7 cellular contexts compared by ENCODE assay signal in genomic region chr4:73341454-73341853, GRCh38.
DNase-seq lines count a peak whose midpoint lies in the region; ATAC-seq and TF ChIP-seq lines count a peak whose summit lies in the region.

No MANE protein-coding gene starts in this region.

- H3K4me3 Mint-ChIP-seq in activated CD8-positive, alpha-beta T cell treated with anti-CD3 and anti-CD28 coated beads, Interleukin-2, amount 10 ng/mL, durations not matched to agents 7 days and 5 days = no peak overlapping the region
- no peak overlapping the region for H3K4me3 Mint-ChIP-seq in type B pancreatic cell

- H3K9me3 ChIP-seq in HEK293 (ENCODE audit: control insufficient read depth, insufficient read depth, low read depth, low read length) = no peaks in the 10 kb centered on the region
- H3K9me3 ChIP-seq in iPS DF 6.9 (ENCODE audit: control insufficient read depth, insufficient read depth, low read length) = no peaks in the 10 kb centered on the region

- no peak for ATAC-seq in activated CD8-positive, alpha-beta T cell treated with anti-CD3 and anti-CD28 coated beads, Interleukin-2, amount 10 ng/mL, durations not matched to agents 7 days and 5 days
- no peak for ATAC-seq in GM21737 (IDR thresholded peaks at IDR 0.05; ENCODE audit: unreplicated experiment)

- POLR2A ChIA-PET in HEK293 (lab: Yijun Ruan, JAX) = no interaction called here
- POLR2A ChIA-PET in activated CD8-positive, alpha-beta T cell treated with anti-CD3 and anti-CD28 coated beads, Interleukin-2, amount 10 ng/mL, durations not matched to agents 7 days and 5 days (lab: Charles Lee) = no interaction called here

- DNase-seq in GM06990 (ENCODE audit: extremely low read depth, insufficient read length) (no peak), NCI-H2081 treated with DMSO at 0.1 percent for 48 hours (lab: John Stamatoyannopoulos, UW) (peak; percentile 12), iPS DF 6.9 (ENCODE audit: low read depth, low spot score) (peak; percentile 71), type B pancreatic cell (ENCODE audit: extremely low spot score, unreplicated experiment) (no peak)
- peak; percentile 25 for DNase-seq in activated CD8-positive, alpha-beta T cell treated with anti-CD3 and anti-CD28 coated beads, Interleukin-2, amount 10 ng/mL, durations not matched to agents 7 days and 5 days

- H3K36me3 ChIP-seq in GM06990 (ENCODE audit: control insufficient read depth, insufficient read depth, low read length) (no peaks in the 10 kb centered on the region), HEK293 (ENCODE audit: control insufficient read depth in 2 of 2, insufficient read depth in 1 of 2, low read length in 2 of 2) (no peaks in the 10 kb centered on the region), iPS DF 6.9 (ENCODE audit: control insufficient read depth, insufficient read depth, low read length) (no peaks in the 10 kb centered on the region)

- H3K27me3 ChIP-seq in GM06990 (replicated peaks; ENCODE audit: control insufficient read depth, insufficient read depth, low read length) = no peaks in the 10 kb centered on the region
- no peaks in the 10 kb centered on the region for H3K27me3 ChIP-seq in iPS DF 6.9 (ENCODE audit: control insufficient read depth, insufficient read depth, low read length)

- H3K4me1 Mint-ChIP-seq in activated CD8-positive, alpha-beta T cell treated with anti-CD3 and anti-CD28 coated beads, Interleukin-2, amount 10 ng/mL, durations not matched to agents 7 days and 5 days (ENCODE audit: low read depth) = no peaks in the 10 kb centered on the region
- H3K4me1 Mint-ChIP-seq in type B pancreatic cell (ENCODE audit: unreplicated experiment) = no peaks in the 10 kb centered on the region

- TF ChIP-seq CTCF in GM06990 (IDR thresholded peaks at IDR 0.05; ENCODE audit: insufficient read depth, low read length, poor library complexity, severe bottlenecking) (peak; percentile 43), HEK293 (tag by site-specific recombination; IDR thresholded peaks at IDR 0.05) (no peak), type B pancreatic cell (conservative IDR thresholded peaks at IDR 0.05) (peak; percentile 72)

- H3K27me3 Mint-ChIP-seq in activated CD8-positive, alpha-beta T cell treated with anti-CD3 and anti-CD28 coated beads, Interleukin-2, amount 10 ng/mL, durations not matched to agents 7 days and 5 days (ENCODE audit: low read depth) = no peaks in the 10 kb centered on the region
- H3K27me3 Mint-ChIP-seq in type B pancreatic cell = no peaks in the 10 kb centered on the region

- no peak overlapping the region for H3K27ac Mint-ChIP-seq in activated CD8-positive, alpha-beta T cell treated with anti-CD3 and anti-CD28 coated beads, Interleukin-2, amount 10 ng/mL, durations not matched to agents 7 days and 5 days
- H3K27ac Mint-ChIP-seq in type B pancreatic cell = peak overlapping the region; percentile 57

- no peak overlapping the region for H3K4me3 ChIP-seq in GM06990 (replicated peaks; ENCODE audit: low read depth, low read length)
- H3K4me3 ChIP-seq in HEK293 (ENCODE audit: low read depth, low read length) = no peak overlapping the region
- H3K4me3 ChIP-seq in iPS DF 6.9 (ENCODE audit: low read length) = no peak overlapping the region

- no CpG with 5 or more reads among the region's 4 CpGs for WGBS in iPS DF 6.9 (ENCODE audit: insufficient coverage, insufficient read length)

- no peak overlapping the region for H3K27ac ChIP-seq in HEK293 (ENCODE audit: extremely low read depth, low read depth, low read length)
- H3K27ac ChIP-seq in iPS DF 6.9 (ENCODE audit: low read length) = no peak overlapping the region

- H3K9me3 Mint-ChIP-seq in activated CD8-positive, alpha-beta T cell treated with anti-CD3 and anti-CD28 coated beads, Interleukin-2, amount 10 ng/mL, durations not matched to agents 7 days and 5 days (ENCODE audit: insufficient read depth) = no peaks in the 10 kb centered on the region
- H3K9me3 Mint-ChIP-seq in type B pancreatic cell = no peaks in the 10 kb centered on the region

- H3K4me1 ChIP-seq in HEK293 (ENCODE audit: control insufficient read depth, insufficient read depth, low read length) (no peaks in the 10 kb centered on the region), iPS DF 6.9 (ENCODE audit: control insufficient read depth, insufficient read depth, low read length) (no peaks in the 10 kb centered on the region; the same call in 1 of the 2 replicates)

- H3K36me3 Mint-ChIP-seq in activated CD8-positive, alpha-beta T cell treated with anti-CD3 and anti-CD28 coated beads, Interleukin-2, amount 10 ng/mL, durations not matched to agents 7 days and 5 days (ENCODE audit: low read depth) = no peaks in the 10 kb centered on the region
- H3K36me3 Mint-ChIP-seq in type B pancreatic cell = no peaks in the 10 kb centered on the region

- CTCF ChIA-PET in HEK293 (lab: Yijun Ruan, JAX) = interaction anchor here (0.6 to 2.5 kb wide), 22 partner anchors 10 to 793 kb away, joined by 3 to 25 read pairs (median 4); partner anchors contain the start of gene AFP
- CTCF ChIA-PET in activated CD8-positive, alpha-beta T cell treated with anti-CD3 and anti-CD28 coated beads, Interleukin-2, amount 10 ng/mL, durations not matched to agents 7 days and 5 days (lab: Charles Lee) = interaction anchor here (0.9 to 1.7 kb wide), 3 partner anchors 14 to 794 kb away, joined by 3 to 10 read pairs (median 5); no protein-coding TSS in a partner anchor

TF ChIP-seq in HEK293, 187 proteins besides CTCF, POLR2A, EP300 and RAD21:
- TF ChIP-seq ZEB2 (tag by site-specific recombination; IDR thresholded peaks at IDR 0.05) (no peak), PBX3 (CRISPR knock-in tag; IDR thresholded peaks at IDR 0.05) (no peak), ZNF654 (tag by site-specific recombination; IDR thresholded peaks at IDR 0.05; ENCODE audit: low read depth) (peak; percentile 75)

Comparison
In these comparisons a context has a peak if more than half of its experiments do, and no peak if none do; other contexts are left out.
1. DNase-seq: peak in NCI-H2081 treated with DMSO at 0.1 percent for 48 hours (single experiment), activated CD8-positive, alpha-beta T cell treated with anti-CD3 and anti-CD28 coated beads, Interleukin-2, amount 10 ng/mL, durations not matched to agents 7 days and 5 days (single experiment) and iPS DF 6.9 (single experiment); none in GM06990 (single experiment) and type B pancreatic cell (single experiment).